ENCODE assay signal across 10 cellular contexts in the genomic region with DNA sequence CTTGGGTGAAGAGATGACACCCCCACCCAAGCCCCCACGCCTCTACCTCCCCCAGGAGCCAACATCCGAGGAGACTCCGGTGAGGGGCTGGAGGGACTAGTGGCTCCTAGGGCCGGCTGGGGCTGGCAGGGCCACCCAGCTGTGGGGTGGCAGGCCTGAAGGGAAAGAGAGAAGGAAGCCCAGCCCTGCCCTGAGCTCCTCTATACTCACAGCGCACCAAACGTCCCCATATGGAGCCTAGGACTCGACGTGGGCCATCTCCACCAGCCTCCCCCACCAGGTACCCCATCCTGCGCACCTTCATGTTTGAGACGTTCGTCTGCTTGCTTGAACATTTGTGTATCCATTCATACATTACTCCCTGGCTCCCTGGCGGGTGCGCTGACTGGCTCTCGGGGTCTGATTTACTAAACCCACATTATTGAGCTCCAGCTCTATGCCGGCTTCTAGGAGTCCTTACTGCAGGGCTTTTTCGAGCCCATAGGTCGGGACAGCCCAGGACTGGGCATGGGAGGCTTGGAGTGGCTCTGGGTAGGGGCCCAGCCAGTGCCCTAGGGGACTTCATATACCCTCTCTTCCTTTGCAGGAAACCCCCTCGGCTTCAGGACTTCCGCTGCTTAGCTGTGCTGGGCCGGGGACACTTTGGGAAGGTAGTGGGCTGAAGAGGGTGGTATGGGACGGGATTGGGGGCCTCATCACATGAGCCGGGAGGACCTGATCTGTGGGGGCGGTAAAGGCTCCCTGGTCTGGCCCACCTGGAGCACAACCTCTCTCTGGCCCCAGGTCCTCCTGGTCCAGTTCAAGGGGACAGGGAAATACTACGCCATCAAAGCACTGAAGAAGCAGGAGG.
"Had no signal": no experiment of that assay in that cellular context is flagged by ENCODE, and none has a peak within 500 bp of the region (broad histone marks: within the 10 kb centered on the region; RNA-seq: fewer than 3 reads in every experiment).

No MANE protein-coding gene starts in this region.

- ATAC-seq: right cardiac atrium had no signal

- H3K36me3 ChIP-seq: cardiac muscle cell, thoracic aorta had no signal

- DNase-seq: activated CD4-positive, alpha-beta T cell treated with anti-CD3 and anti-CD28 coated beads, Interleukin-2, amount 50 U/mL, for 4 hours; activated CD4-positive, CD25-positive, alpha-beta regulatory T cell treated with anti-CD3 and anti-CD28 coated beads, Interleukin-2, amount 50 U/mL, for 72 hours; activated naive CD8-positive, alpha-beta T cell treated with anti-CD3 and anti-CD28 coated beads for 36 hours; activated T-cell treated with anti-CD3 and anti-CD28 coated beads, Interleukin-2, amount 50 U/mL, for 1 hour; cortex of kidney; effector CD8-positive, alpha-beta T cell; stimulated activated CD4-positive, alpha-beta T cell treated with anti-CD3 and anti-CD28 coated beads, Interleukin-2, amount 100 ng/mL, for 24 hours had no signal

- H3K4me3 ChIP-seq: cardiac muscle cell, thoracic aorta had no signal

- H3K27ac ChIP-seq: cardiac muscle cell, thoracic aorta had no signal

- H3K9me3 ChIP-seq: thoracic aorta had no signal

- H3K27me3 ChIP-seq: cardiac muscle cell had no signal
